In genomic region chr2:1140389-1141003, GRCh38 we compare ENCODE assay signal across 8 cellular contexts.
DNase-seq lines count a peak whose midpoint lies in the region; ATAC-seq and TF ChIP-seq lines count a peak whose summit lies in the region.

No MANE protein-coding gene starts in this region.

- DNase-seq in GM06990 (ENCODE audit: extremely low read depth, insufficient read length) = peak; percentile 24
- DNase-seq in T-helper 17 cell = peak in 2 of 3 donors; percentile 25 to 45
- DNase-seq in breast epithelium (ENCODE audit: low spot score in 2 of 2) = no peak
- no peak for DNase-seq in lung (ENCODE audit: low spot score)
- no peak for DNase-seq in upper lobe of right lung
- DNase-seq in kidney glomerular epithelial cell (lab: John Stamatoyannopoulos, UW) = no peak

- H3K4me1 ChIP-seq in breast epithelium (no peaks in the 10 kb centered on the region), lung (ENCODE audit: control insufficient read depth in 2 of 2, insufficient read depth in 2 of 2, low read length in 2 of 2) (peaks cover 0 to 12% of the 10 kb centered on the region in 2 donors), upper lobe of right lung (no peaks in the 10 kb centered on the region)

- intact Hi-C loops in breast epithelium (cut with DNase I; ENCODE audit: low total_unique reads) = no loop called here
- intact Hi-C loops in upper lobe of right lung (cut with DNase I) = no loop called here

- WGBS in lung, 2 donors = 43 to 45% methylated on average over 17 of the region's 17 CpGs

- H3K9me3 ChIP-seq in T-helper 17 cell (ENCODE audit: control insufficient read depth, low read length, poor library complexity, severe bottlenecking) (no peaks in the 10 kb centered on the region), breast epithelium (no peaks in the 10 kb centered on the region), lung (ENCODE audit: control insufficient read depth in 2 of 2, insufficient read depth in 1 of 2, low read length in 1 of 2) (peaks cover 0 to 3% of the 10 kb centered on the region in 2 donors), upper lobe of right lung (no peaks in the 10 kb centered on the region)

- H3K36me3 ChIP-seq in GM06990 (ENCODE audit: control insufficient read depth, insufficient read depth, low read length) (no peaks in the 10 kb centered on the region), breast epithelium (no peaks in the 10 kb centered on the region), lung (ENCODE audit: control insufficient read depth in 2 of 2, insufficient read depth in 2 of 2, low read length in 2 of 2) (no peaks in the 10 kb centered on the region), upper lobe of right lung (no peaks in the 10 kb centered on the region)

- TF ChIP-seq POLR2A in breast epithelium (IDR thresholded peaks at IDR 0.05) = no peak

- H3K27ac ChIP-seq in breast epithelium (peak overlapping the region in 1 of 2 donors; percentile 45), lung (ENCODE audit: low read depth in 1 of 2, low read length in 1 of 2) (no peak overlapping the region), upper lobe of right lung (no peak overlapping the region)

- H3K4me3 ChIP-seq in GM06990 (replicated peaks; ENCODE audit: low read depth, low read length) (no peak overlapping the region), breast epithelium (no peak overlapping the region), lung (no peak overlapping the region), upper lobe of right lung (no peak overlapping the region)

- peak; percentile 84 for ATAC-seq in HG02798 (IDR thresholded peaks at IDR 0.05; ENCODE audit: poor library complexity, unreplicated experiment)
- peak; percentile 79 for ATAC-seq in T-helper 17 cell
- ATAC-seq in lung (ENCODE audit: insufficient read depth, low FRiP score) = no peak
- ATAC-seq in upper lobe of right lung = peak; percentile 88
- no peak for ATAC-seq in GM19452 (IDR thresholded peaks at IDR 0.05; ENCODE audit: unreplicated experiment)

- H3K27ac Mint-ChIP-seq in T-helper 17 cell = no peak overlapping the region

- H3K4me1 Mint-ChIP-seq in T-helper 17 cell = peaks cover 11% of the 10 kb centered on the region

- no peaks in the 10 kb centered on the region for H3K36me3 Mint-ChIP-seq in T-helper 17 cell (ENCODE audit: low read depth)

- TF ChIP-seq CTCF in GM06990 (IDR thresholded peaks at IDR 0.05; ENCODE audit: insufficient read depth, low read length, poor library complexity, severe bottlenecking) = peak; percentile 58
- TF ChIP-seq CTCF in breast epithelium (IDR thresholded peaks at IDR 0.05) = peak in 2 of 3 donors; percentile 55 to 61
- peak; percentile 49 for TF ChIP-seq CTCF in lung (IDR thresholded peaks at IDR 0.05; ENCODE audit: control extremely low read depth, extremely low read depth)
- peak; percentile 87 for TF ChIP-seq CTCF in upper lobe of right lung (IDR thresholded peaks at IDR 0.05)

- H3K27me3 ChIP-seq in GM06990 (replicated peaks; ENCODE audit: control insufficient read depth, insufficient read depth, low read length) (no peaks in the 10 kb centered on the region), breast epithelium (peaks cover 0 to 4% of the 10 kb centered on the region in 2 donors), lung (ENCODE audit: control insufficient read depth, insufficient read depth) (no peaks in the 10 kb centered on the region), upper lobe of right lung (no peaks in the 10 kb centered on the region)

- peaks cover 5% of the 10 kb centered on the region for H3K27me3 Mint-ChIP-seq in T-helper 17 cell

- no peak overlapping the region for H3K4me3 Mint-ChIP-seq in T-helper 17 cell

Comparison
In these comparisons a context has a peak if more than half of its experiments do, and no peak if none do; other contexts are left out.
1. DNase-seq: peak in GM06990 (single experiment) and T-helper 17 cell (2 of 3); none in breast epithelium (0 of 2), lung (single experiment), upper lobe of right lung (single experiment) and kidney glomerular epithelial cell (single experiment).
2. ATAC-seq: peak in HG02798 (single experiment), T-helper 17 cell (single experiment) and upper lobe of right lung (single experiment); none in lung (single experiment) and GM19452 (single experiment).
3. Peak in every context shown above with its lines, with median percentiles within 50 percentile points of each other: CTCF ChIP-seq.